Comparison of ENCODE assay signal across 8 cellular contexts in genomic region chr17:68456529-68457167, GRCh38. TPM values are rescaled to one million over a fixed set of nuclear protein-coding genes. Genes with fewer than 3 reads are reported as not detected.
DNase-seq lines count a peak whose midpoint lies in the region; ATAC-seq and TF ChIP-seq lines count a peak whose summit lies in the region.

No MANE protein-coding gene starts in this region.

- H3K27ac Mint-ChIP-seq in activated CD8-positive, alpha-beta T cell treated with anti-CD3 and anti-CD28 coated beads, Interleukin-2, amount 10 ng/mL, durations not matched to agents 7 days and 5 days, result peak overlapping the region; percentile 88
- peak overlapping the region; percentile 83 to 96 for H3K27ac Mint-ChIP-seq in natural killer cell treated with Interleukin-12 subunit alpha and Interleukin-12 subunit beta and Interleukin-15 and Interleukin-18, amount 100 ng/mL, for 72 hours

- no peaks in the 10 kb centered on the region for H3K27me3 ChIP-seq in foreskin keratinocyte

- peak; percentile 69 for DNase-seq in DMS53 treated with DMSO at 0.1 percent for 48 hours (lab: John Stamatoyannopoulos, UW; ENCODE audit: unreplicated experiment)
- peak; percentile 89 for DNase-seq in LHCN-M2 (ENCODE audit: low read depth)
- DNase-seq in activated CD8-positive, alpha-beta T cell treated with anti-CD3 and anti-CD28 coated beads, Interleukin-2, amount 10 ng/mL, durations not matched to agents 7 days and 5 days, result no peak
- peak; percentile 55 to 74 for DNase-seq in foreskin keratinocyte
- DNase-seq in natural killer cell treated with Interleukin-12 subunit alpha and Interleukin-12 subunit beta and Interleukin-15 and Interleukin-18, amount 100 ng/mL, for 72 hours (ENCODE audit: low spot score), result no peak
- no peak for DNase-seq in activated CD4-positive, CD25-positive, alpha-beta regulatory T cell treated with anti-CD3 and anti-CD28 coated beads, Interleukin-2, amount 50 U/mL, for 72 hours

- H3K4me1 Mint-ChIP-seq in activated CD8-positive, alpha-beta T cell treated with anti-CD3 and anti-CD28 coated beads, Interleukin-2, amount 10 ng/mL, durations not matched to agents 7 days and 5 days (ENCODE audit: low read depth), result peaks cover 73% of the 10 kb centered on the region
- H3K4me1 Mint-ChIP-seq in natural killer cell treated with Interleukin-12 subunit alpha and Interleukin-12 subunit beta and Interleukin-15 and Interleukin-18, amount 100 ng/mL, for 72 hours (ENCODE audit: low read depth in 2 of 2), result peaks cover 49 to 50% of the 10 kb centered on the region in 2 donors

- POLR2A ChIA-PET in activated CD8-positive, alpha-beta T cell treated with anti-CD3 and anti-CD28 coated beads, Interleukin-2, amount 10 ng/mL, durations not matched to agents 7 days and 5 days (lab: Charles Lee), result interaction anchor here (0.7 to 2.5 kb wide), 8 partner anchors 15 to 421 kb away, joined by 3 to 23 read pairs (median 5); partner anchors contain the start of genes ARSG, KPNA2 and SLC16A6

- H3K9me3 Mint-ChIP-seq in activated CD8-positive, alpha-beta T cell treated with anti-CD3 and anti-CD28 coated beads, Interleukin-2, amount 10 ng/mL, durations not matched to agents 7 days and 5 days (ENCODE audit: insufficient read depth), result no peaks in the 10 kb centered on the region
- H3K9me3 Mint-ChIP-seq in natural killer cell treated with Interleukin-12 subunit alpha and Interleukin-12 subunit beta and Interleukin-15 and Interleukin-18, amount 100 ng/mL, for 72 hours, result no peaks in the 10 kb centered on the region

- TF ChIP-seq CTCF in foreskin keratinocyte (conservative IDR thresholded peaks at IDR 0.05), result no peak

- ATAC-seq in activated CD8-positive, alpha-beta T cell treated with anti-CD3 and anti-CD28 coated beads, Interleukin-2, amount 10 ng/mL, durations not matched to agents 7 days and 5 days, result no peak
- peak; percentile 28 for ATAC-seq in foreskin keratinocyte
- ATAC-seq in natural killer cell treated with Interleukin-12 subunit alpha and Interleukin-12 subunit beta and Interleukin-15 and Interleukin-18, amount 100 ng/mL, for 72 hours, result no peak
- ATAC-seq in GM21786 (IDR thresholded peaks at IDR 0.05; ENCODE audit: unreplicated experiment), result no peak
- ATAC-seq in HG03432 (IDR thresholded peaks at IDR 0.05; ENCODE audit: unreplicated experiment), result no peak

- peaks cover 24% of the 10 kb centered on the region for H3K36me3 Mint-ChIP-seq in activated CD8-positive, alpha-beta T cell treated with anti-CD3 and anti-CD28 coated beads, Interleukin-2, amount 10 ng/mL, durations not matched to agents 7 days and 5 days (ENCODE audit: low read depth)
- H3K36me3 Mint-ChIP-seq in natural killer cell treated with Interleukin-12 subunit alpha and Interleukin-12 subunit beta and Interleukin-15 and Interleukin-18, amount 100 ng/mL, for 72 hours, result no peaks in the 10 kb centered on the region

- peaks cover 13% of the 10 kb centered on the region for H3K4me1 ChIP-seq in foreskin keratinocyte

- CTCF ChIA-PET in activated CD8-positive, alpha-beta T cell treated with anti-CD3 and anti-CD28 coated beads, Interleukin-2, amount 10 ng/mL, durations not matched to agents 7 days and 5 days (lab: Charles Lee), result interaction anchor here (0.9 to 13.4 kb wide), 10 partner anchors 10 to 284 kb away, joined by 4 to 270 read pairs (median 10); no protein-coding TSS in a partner anchor

- H3K27me3 Mint-ChIP-seq in activated CD8-positive, alpha-beta T cell treated with anti-CD3 and anti-CD28 coated beads, Interleukin-2, amount 10 ng/mL, durations not matched to agents 7 days and 5 days (ENCODE audit: low read depth), result no peaks in the 10 kb centered on the region
- H3K27me3 Mint-ChIP-seq in natural killer cell treated with Interleukin-12 subunit alpha and Interleukin-12 subunit beta and Interleukin-15 and Interleukin-18, amount 100 ng/mL, for 72 hours, result no peaks in the 10 kb centered on the region

- peak overlapping the region; percentile 95 for H3K4me3 Mint-ChIP-seq in activated CD8-positive, alpha-beta T cell treated with anti-CD3 and anti-CD28 coated beads, Interleukin-2, amount 10 ng/mL, durations not matched to agents 7 days and 5 days
- peak overlapping the region; percentile 88 for H3K4me3 Mint-ChIP-seq in natural killer cell treated with Interleukin-12 subunit alpha and Interleukin-12 subunit beta and Interleukin-15 and Interleukin-18, amount 100 ng/mL, for 72 hours

- peak overlapping the region; percentile 22 for H3K27ac ChIP-seq in foreskin keratinocyte

RNA-seq across cellular contexts. Expression of gene WIPI1, which starts 0.6 kb away (rescaled TPM):
- total RNA-seq in LHCN-M2 (2014; rRNA removed) (30.8 and 37.7 TPM in 2 replicates), foreskin keratinocyte (24.0 and 32.0 TPM in 2 replicates)
- polyA plus RNA-seq in LHCN-M2 (2012), result 51.7 TPM
- total RNA-seq in activated CD8-positive, alpha-beta T cell treated with anti-CD3 and anti-CD28 coated beads, Interleukin-2, amount 10 ng/mL, durations not matched to agents 7 days and 5 days, result 10 to 100 TPM; 40.8 to 41.4 TPM
- 16.9 and 20.8 TPM in 2 replicates for polyA plus RNA-seq in foreskin keratinocyte
- 10 to 100 TPM; 26.5 to 39.1 TPM for total RNA-seq in natural killer cell treated with Interleukin-12 subunit alpha and Interleukin-12 subunit beta and Interleukin-15 and Interleukin-18, amount 100 ng/mL, for 72 hours

RNA-seq across cellular contexts. Expression of gene PRKAR1A, which starts 55.6 kb away (rescaled TPM):
- total RNA-seq in LHCN-M2 (2014; rRNA removed), result 233 and 262 TPM in 2 replicates
- 97.2 TPM for polyA plus RNA-seq in LHCN-M2 (2012)
- 100 to 1,000 TPM; 210 to 221 TPM for total RNA-seq in activated CD8-positive, alpha-beta T cell treated with anti-CD3 and anti-CD28 coated beads, Interleukin-2, amount 10 ng/mL, durations not matched to agents 7 days and 5 days
- total RNA-seq in foreskin keratinocyte, result 138 and 143 TPM in 2 replicates
- polyA plus RNA-seq in foreskin keratinocyte, result 51.5 and 53.0 TPM in 2 replicates
- total RNA-seq in natural killer cell treated with Interleukin-12 subunit alpha and Interleukin-12 subunit beta and Interleukin-15 and Interleukin-18, amount 100 ng/mL, for 72 hours, result 100 to 1,000 TPM; 154 to 230 TPM

Comparison
In these comparisons a context has a peak if more than half of its experiments do, and no peak if none do; other contexts are left out.
1. DNase-seq: peak in DMS53 treated with DMSO at 0.1 percent for 48 hours (single experiment), LHCN-M2 (single experiment) and foreskin keratinocyte (2 of 2); none in activated CD8-positive, alpha-beta T cell treated with anti-CD3 and anti-CD28 coated beads, Interleukin-2, amount 10 ng/mL, durations not matched to agents 7 days and 5 days (single experiment), natural killer cell treated with Interleukin-12 subunit alpha and Interleukin-12 subunit beta and Interleukin-15 and Interleukin-18, amount 100 ng/mL, for 72 hours (single experiment) and activated CD4-positive, CD25-positive, alpha-beta regulatory T cell treated with anti-CD3 and anti-CD28 coated beads, Interleukin-2, amount 50 U/mL, for 72 hours (single experiment).